8 cellular contexts compared by ENCODE assay signal in genomic region chr1:153355445-153356071, GRCh38. TPM values are rescaled to one million over a fixed set of nuclear protein-coding genes. Genes with fewer than 3 reads are reported as not detected.
DNase-seq lines count a peak whose midpoint lies in the region; ATAC-seq and TF ChIP-seq lines count a peak whose summit lies in the region.

No MANE protein-coding gene starts in this region.

- H3K27me3 ChIP-seq in NT2/D1 (ENCODE audit: insufficient read depth, insufficient read length) (no peaks in the 10 kb centered on the region), right atrium auricular region (no peaks in the 10 kb centered on the region), gastroesophageal sphincter (peaks cover 40% of the 10 kb centered on the region)

- H3K27ac ChIP-seq in right atrium auricular region (no peak overlapping the region), gastroesophageal sphincter (no peak overlapping the region)

- H3K9ac ChIP-seq in NT2/D1 (ENCODE audit: insufficient read length, low read depth): no peak overlapping the region

- H3K4me1 ChIP-seq in NT2/D1 (ENCODE audit: insufficient read depth, insufficient read length) (peaks cover 6% of the 10 kb centered on the region), right atrium auricular region (no peaks in the 10 kb centered on the region), gastroesophageal sphincter (no peaks in the 10 kb centered on the region)

- DNase-seq in EL: peak; percentile 56
- DNase-seq in HuH-7 (ENCODE audit: low spot score): peak; percentile 56
- DNase-seq in NT2/D1 (ENCODE audit: low read depth, low spot score): peak; percentile 89
- DNase-seq in activated naive CD4-positive, alpha-beta T cell treated with anti-CD3 and anti-CD28 coated beads, Interleukin-2, amount 50 U/mL, for 16 hours: peak; percentile 30
- peak; percentile 67 for DNase-seq in right atrium auricular region (ENCODE audit: low spot score)
- peak; percentile 29 for DNase-seq in stimulated activated CD4-positive, alpha-beta T cell treated with anti-CD3 and anti-CD28 coated beads, Interleukin-4, amount 100 ng/mL, for 24 hours
- no peak for DNase-seq in effector CD4-positive, alpha-beta T cell

- H3K9me3 ChIP-seq in NT2/D1 (ENCODE audit: insufficient read depth, low read length) (no peaks in the 10 kb centered on the region), right atrium auricular region (no peaks in the 10 kb centered on the region), gastroesophageal sphincter (no peaks in the 10 kb centered on the region)

- TF ChIP-seq CTCF in right atrium auricular region (IDR thresholded peaks at IDR 0.05) (peak in 1 of 2 donors; percentile 52), gastroesophageal sphincter (IDR thresholded peaks at IDR 0.05) (peak in 1 of 4 experiments; percentile 30)

- TF ChIP-seq POLR2A in gastroesophageal sphincter (IDR thresholded peaks at IDR 0.05): no peak

- H3K36me3 ChIP-seq in NT2/D1 (ENCODE audit: insufficient read depth, insufficient read length, low read length) (no peaks in the 10 kb centered on the region), right atrium auricular region (no peaks in the 10 kb centered on the region), gastroesophageal sphincter (no peaks in the 10 kb centered on the region)

- H3K4me3 ChIP-seq in NT2/D1 (ENCODE audit: insufficient read length, low read depth): no peak overlapping the region
- H3K4me3 ChIP-seq in right atrium auricular region: no peak overlapping the region
- H3K4me3 ChIP-seq in gastroesophageal sphincter: no peak overlapping the region

- no peak for TF ChIP-seq EP300 in gastroesophageal sphincter (IDR thresholded peaks at IDR 0.05)

- WGBS in gastroesophageal sphincter (ENCODE audit: low coverage in 1 of 2), 2 donors: 42 to 57% methylated on average over 5 to 7 of the region's 10 CpGs

- no peak for ATAC-seq in gastroesophageal sphincter

RNA-seq across cellular contexts. Expression of gene S100A9, which starts 2.1 kb away (rescaled TPM):
- 100 to 1,000 TPM in 1 of 2 donors, 10 to 100 TPM in 1; 65.7 to 199 TPM for total RNA-seq in right atrium auricular region
- 1,000 to 10,000 TPM in 1 of 4 donors, 100 to 1,000 TPM in 2, 10 to 100 TPM in 1; 65.3 to 2,906 (median 485) TPM for total RNA-seq in gastroesophageal sphincter

RNA-seq across cellular contexts. Expression of gene PGLYRP4, which starts 6.9 kb away (rescaled TPM):
- total RNA-seq in right atrium auricular region (not detected), gastroesophageal sphincter (not detected)

RNA-seq across cellular contexts. Expression of gene S100A12, which starts 19.9 kb away (rescaled TPM):
- 1 to 10 TPM; 5.5 to 5.7 TPM for total RNA-seq in right atrium auricular region
- 10 to 100 TPM in 2 of 4 donors, 1 to 10 TPM in 1, not detected in 1; 1.4 to 21.1 (median 12.6) TPM for total RNA-seq in gastroesophageal sphincter

RNA-seq across cellular contexts. Expression of gene S100A8, which starts 35.3 kb away (rescaled TPM):
- total RNA-seq in right atrium auricular region (10 to 100 TPM; 19.1 to 37.1 TPM), gastroesophageal sphincter (100 to 1,000 TPM in 2 of 4 donors, 10 to 100 TPM in 2; 13.1 to 745 (median 110) TPM)

RNA-seq across cellular contexts. Expression of gene PGLYRP3, which starts 42.8 kb away (rescaled TPM):
- total RNA-seq in right atrium auricular region (not detected), gastroesophageal sphincter (under 1 TPM in 1 of 4 donors, not detected in 3; 0.45 TPM)
